28 cellular contexts compared by ENCODE assay signal in the genomic region with DNA sequence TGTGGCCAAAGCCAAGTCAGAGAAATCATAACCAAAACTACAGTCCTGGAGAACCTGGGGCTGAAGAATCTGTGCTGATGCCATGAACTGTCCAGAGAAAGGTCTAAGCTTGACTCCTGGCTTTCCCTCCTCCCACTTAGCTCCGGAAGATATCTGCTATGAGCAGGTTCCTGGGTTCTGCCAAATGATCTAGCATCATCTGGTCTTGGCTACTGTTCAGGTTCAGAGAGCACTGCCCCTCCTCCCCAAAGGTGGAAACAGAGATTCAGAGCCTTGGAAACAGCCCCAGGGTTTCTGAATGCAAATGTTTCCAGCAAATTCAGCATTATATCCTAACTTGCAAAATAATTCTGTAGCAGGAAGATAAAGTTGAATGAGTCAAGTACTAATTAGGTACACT.
"Had no signal": no experiment of that assay in that cellular context is flagged by ENCODE, and none has a peak within 500 bp of the region (broad histone marks: within the 10 kb centered on the region; RNA-seq: fewer than 3 reads in every experiment).

No MANE protein-coding gene starts in this region.

- DNase-seq: cortex of kidney; effector memory CD8-positive, alpha-beta T cell; erythroblast; esophagus squamous epithelium; foreskin melanocyte; glutamatergic neuron; heart right ventricle; hippocampal formation; kidney glomerular epithelial cell; left colon; mesenchymal stem cell; midbrain; naive thymus-derived CD4-positive, alpha-beta T cell; right cardiac atrium; spleen; stimulated activated CD4-positive, alpha-beta T cell treated with anti-CD3 and anti-CD28 coated beads, Interleukin-4, amount 100 ng/mL, for 4 hours; stimulated activated naive CD8-positive, alpha-beta T cell treated with anti-CD3 and anti-CD28 coated beads, Interleukin-15, Interleukin-2, amounts not matched to agents 100 U/mL and 50 U/mL, for 24 hours; substantia nigra; testis; tibial artery had no signal

- H2AFZ ChIP-seq: neural progenitor cell had no signal

- H3K4me1 ChIP-seq: prostate gland, spleen, testis, tibial artery had no signal

- H3K27ac ChIP-seq: esophagus squamous epithelium, heart right ventricle, neural progenitor cell, prostate gland, skin epidermis, spleen, testis, tibial artery had no signal

- H3K4me3 ChIP-seq: esophagus squamous epithelium, heart right ventricle, lung, neural progenitor cell, prostate gland, skin epidermis, spleen, testis, tibial artery had no signal

- H3K9me3 ChIP-seq: esophagus squamous epithelium, heart right ventricle, prostate gland, spleen, testis, tibial artery had no signal

- FAIRE-seq: endometrium, islet of Langerhans, urothelium cell line had no signal

- H3K27me3 ChIP-seq: neural progenitor cell, testis, tibial artery had no signal

- ATAC-seq: effector memory CD8-positive, alpha-beta T cell; heart right ventricle; left colon; naive thymus-derived CD4-positive, alpha-beta T cell; right cardiac atrium; stimulated activated memory B cell treated with anti-CD40 and anti-IgM and Interleukin-4, amounts not matched to agents 10 μg/mL and 1 μg/mL and 100 μg/mL, for 72 hours; stimulated activated naive CD8-positive, alpha-beta T cell treated with anti-CD3 and anti-CD28 coated beads, Interleukin-15, Interleukin-2, amounts not matched to agents 100 U/mL and 50 U/mL, for 24 hours had no signal

- H3K36me3 ChIP-seq: esophagus squamous epithelium, heart right ventricle, neural progenitor cell, prostate gland, spleen, tibial artery had no signal

- H3K9ac ChIP-seq: neural progenitor cell had no signal

- H3K4me2 ChIP-seq: neural progenitor cell had no signal
